17 cellular contexts compared by ENCODE assay signal in genomic region chr5:170907758-170908157, GRCh38. TPM values are rescaled to one million over a fixed set of nuclear protein-coding genes. Genes with fewer than 3 reads are reported as not detected.
A peak's percentile ranks its signal among the peaks of the same experiment; 100 is the strongest.
DNase-seq lines count a peak whose midpoint lies in the region; ATAC-seq and TF ChIP-seq lines count a peak whose summit lies in the region.
"Had no signal": no experiment of that assay in that cellular context is flagged by ENCODE, and none has a peak within 500 bp of the region (broad histone marks: within the 10 kb centered on the region; RNA-seq: fewer than 3 reads in every experiment).

No MANE protein-coding gene starts in this region.

- H3K27me3 ChIP-seq in RWPE2 (ENCODE audit: insufficient read depth, poor library complexity, severe bottlenecking) (no peaks in the 10 kb centered on the region), H7 (ENCODE audit: control insufficient read depth, insufficient read depth, low read length) (no peaks in the 10 kb centered on the region)
- H3K27me3 ChIP-seq: heart left ventricle, spleen had no signal

- H3K36me3 ChIP-seq in RWPE2 (ENCODE audit: low read depth) (peaks cover 13% of the 10 kb centered on the region), H7 (replicated peaks; ENCODE audit: control insufficient read depth, insufficient read depth, low read length) (no peaks in the 10 kb centered on the region)
- H3K36me3 ChIP-seq: spleen, thoracic aorta had no signal

- peaks cover 10% of the 10 kb centered on the region for H3K9me3 ChIP-seq in RWPE2 (ENCODE audit: severe bottlenecking)
- H3K9me3 ChIP-seq: heart left ventricle, spleen, thoracic aorta had no signal

- no peak overlapping the region for H3K4me3 ChIP-seq in HFF-Myc (replicated peaks; ENCODE audit: low read depth, low read length)
- H3K4me3 ChIP-seq in RWPE2 (ENCODE audit: severe bottlenecking) = no peak overlapping the region
- no peak overlapping the region for H3K4me3 ChIP-seq in skeletal muscle cell (ENCODE audit: low read depth, low read length)
- H3K4me3 ChIP-seq in H7 (ENCODE audit: insufficient read depth, low read depth, low read length) = no peak overlapping the region
- H3K4me3 ChIP-seq: coronary artery, heart left ventricle, spleen, thoracic aorta had no signal

- DNase-seq in HFF-Myc (ENCODE audit: extremely low read depth, low read depth) (peak; percentile 11), RWPE2 (ENCODE audit: low spot score) (no peak), fibroblast of gingiva (ENCODE audit: low read depth) (peak; percentile 54), skeletal muscle cell (ENCODE audit: low read depth) (peak; percentile 59), hypothalamus (lab: John Stamatoyannopoulos, UW) (no peak), H7 (no peak)
- DNase-seq: activated B cell treated with CpG ODN at 0.5 μM for 24 hours, amniotic stem cell, heart left ventricle, mesendoderm, NCI-H1694 treated with DMSO at 0.1 percent for 48 hours, Right ventricle myocardium superior, spleen had no signal

- no peak for TF ChIP-seq CTCF in HFF-Myc (IDR thresholded peaks at IDR 0.05; ENCODE audit: low read depth, low read length, missing control alignments)
- no peak for TF ChIP-seq CTCF in RWPE2 (IDR thresholded peaks at IDR 0.05; ENCODE audit: poor library complexity, severe bottlenecking)

- no peak overlapping the region for H3K27ac ChIP-seq in RWPE2 (ENCODE audit: poor library complexity, severe bottlenecking)
- H3K27ac ChIP-seq: coronary artery, heart left ventricle, spleen, thoracic aorta had no signal

- H3K4me1 ChIP-seq in RWPE2 (ENCODE audit: insufficient read depth, poor library complexity, severe bottlenecking) = peaks cover 4% of the 10 kb centered on the region
- H3K4me1 ChIP-seq: heart left ventricle, spleen had no signal

- ATAC-seq in RWPE2 (ENCODE audit: low read depth) (peak; percentile 85), GM21717 (IDR thresholded peaks at IDR 0.05; ENCODE audit: unreplicated experiment) (no peak)
- ATAC-seq: heart left ventricle; natural killer cell treated with Interleukin-12 subunit alpha and Interleukin-12 subunit beta and Interleukin-15 and Interleukin-18, amount 100 ng/mL, for 72 hours had no signal

RNA-seq across cellular contexts. Expression of gene RANBP17, which starts 45.9 kb away (rescaled TPM):
- 6.4 and 11.6 TPM in 2 replicates for total RNA-seq in H7 (2014; rRNA removed; shearing (Covaris generic))
- total RNA-seq: activated B cell treated with CpG ODN at 0.5 μM for 24 hours had no signal

Comparison
In these comparisons a context has a peak if more than half of its experiments do, and no peak if none do; other contexts are left out.
1. DNase-seq: peak in HFF-Myc (single experiment), fibroblast of gingiva (single experiment) and skeletal muscle cell (single experiment); none in RWPE2 (single experiment), hypothalamus (0 of 51) and H7 (single experiment).